ENCODE assay signal across 10 cellular contexts in the genomic region with DNA sequence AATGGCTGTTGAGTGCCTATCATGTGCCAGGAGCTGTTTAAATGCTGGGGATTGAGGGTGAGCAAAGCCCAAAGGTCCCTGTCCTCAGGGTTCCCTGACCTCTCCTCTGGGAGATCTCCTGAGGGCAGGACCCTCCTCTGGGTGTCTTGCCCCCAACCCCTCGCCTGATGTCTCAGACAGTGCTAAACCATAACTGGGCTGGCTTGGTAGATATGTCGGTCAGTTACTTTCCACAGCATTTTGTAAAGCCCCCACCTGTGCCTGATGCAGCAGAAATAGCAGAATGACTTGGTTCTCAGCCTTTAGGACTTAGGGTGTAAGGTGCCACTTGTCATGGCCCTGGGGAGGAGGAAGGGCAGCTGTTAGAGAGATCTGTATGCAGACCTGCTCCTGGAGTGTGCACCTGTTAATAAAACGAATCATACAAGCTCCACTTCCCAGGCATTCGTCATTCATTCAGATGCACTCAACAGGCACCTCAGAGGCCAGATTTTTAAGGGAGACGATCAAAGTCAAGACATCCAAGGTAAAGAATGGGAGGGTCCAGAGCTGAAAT.
DNase-seq lines count a peak whose midpoint lies in the region; ATAC-seq and TF ChIP-seq lines count a peak whose summit lies in the region.
"Had no signal": no experiment of that assay in that cellular context is flagged by ENCODE, and none has a peak within 500 bp of the region (broad histone marks: within the 10 kb centered on the region; RNA-seq: fewer than 3 reads in every experiment).

No MANE protein-coding gene starts in this region.

- H3K4me1 Mint-ChIP-seq in activated CD4-positive, alpha-beta T cell treated with anti-CD3 and anti-CD28 coated beads, Interleukin-2, amount 10 ng/mL, durations not matched to agents 7 days and 5 days, result peaks cover 23% of the 10 kb centered on the region
- H3K4me1 Mint-ChIP-seq in stimulated activated naive CD8-positive, alpha-beta T cell treated with anti-CD3 and anti-CD28 coated beads, Interleukin-15, amount 100 ng/mL, for 72 hours, result peaks cover 32% of the 10 kb centered on the region

- H3K36me3 ChIP-seq in Panc1 (ENCODE audit: control insufficient read depth, insufficient read depth, low read length) (no peaks in the 10 kb centered on the region), esophagus squamous epithelium (no peaks in the 10 kb centered on the region)

- peaks cover 50% of the 10 kb centered on the region for H3K27me3 Mint-ChIP-seq in activated CD4-positive, alpha-beta T cell treated with anti-CD3 and anti-CD28 coated beads, Interleukin-2, amount 10 ng/mL, durations not matched to agents 7 days and 5 days
- H3K27me3 Mint-ChIP-seq in stimulated activated naive CD8-positive, alpha-beta T cell treated with anti-CD3 and anti-CD28 coated beads, Interleukin-15, amount 100 ng/mL, for 72 hours, result peaks cover 57% of the 10 kb centered on the region

- WGBS in esophagus squamous epithelium, 2 donors, result 69 to 70% methylated on average over 3 to 4 of the region's 5 CpGs

- TF ChIP-seq CTCF in Panc1 (IDR thresholded peaks at IDR 0.05), result no peak
- no peak for TF ChIP-seq CTCF in esophagus squamous epithelium (IDR thresholded peaks at IDR 0.05)

- CTCF ChIA-PET in activated CD4-positive, alpha-beta T cell treated with anti-CD3 and anti-CD28 coated beads, Interleukin-2, amount 10 ng/mL, durations not matched to agents 7 days and 5 days (lab: Charles Lee), result interaction anchor here (0.7 to 1.3 kb wide), 4 partner anchors 13 to 300 kb away, joined by 3 to 6 read pairs (median 3); no protein-coding TSS in a partner anchor
- CTCF ChIA-PET in Panc1 (lab: Charles Lee), result no interaction called here

- no peaks in the 10 kb centered on the region for H3K9me3 ChIP-seq in Panc1 (ENCODE audit: control insufficient read depth, insufficient read depth, low read depth, low read length)
- H3K9me3 ChIP-seq in esophagus squamous epithelium, result no peaks in the 10 kb centered on the region

- no peaks in the 10 kb centered on the region for H3K9me3 Mint-ChIP-seq in activated CD4-positive, alpha-beta T cell treated with anti-CD3 and anti-CD28 coated beads, Interleukin-2, amount 10 ng/mL, durations not matched to agents 7 days and 5 days
- no peaks in the 10 kb centered on the region for H3K9me3 Mint-ChIP-seq in stimulated activated naive CD8-positive, alpha-beta T cell treated with anti-CD3 and anti-CD28 coated beads, Interleukin-15, amount 100 ng/mL, for 72 hours
- H3K9me3 Mint-ChIP-seq: naive B cell had no signal

- no peaks in the 10 kb centered on the region for H3K36me3 Mint-ChIP-seq in activated CD4-positive, alpha-beta T cell treated with anti-CD3 and anti-CD28 coated beads, Interleukin-2, amount 10 ng/mL, durations not matched to agents 7 days and 5 days (ENCODE audit: low read depth)
- H3K36me3 Mint-ChIP-seq: naive B cell had no signal

- H3K27ac ChIP-seq in Panc1 (ENCODE audit: low read length) (peak overlapping the region; percentile 82), esophagus squamous epithelium (peak overlapping the region; percentile 10 to 85 (median 62))

- BruUV-seq in Panc1 (replicated peaks; lab: Mats Ljungman, UMichigan), result no TSS peak

- no peak for TF ChIP-seq POLR2A in esophagus squamous epithelium (IDR thresholded peaks at IDR 0.05)

- H3K27ac Mint-ChIP-seq in activated CD4-positive, alpha-beta T cell treated with anti-CD3 and anti-CD28 coated beads, Interleukin-2, amount 10 ng/mL, durations not matched to agents 7 days and 5 days, result peak overlapping the region; percentile 6
- peak overlapping the region in 1 of 2 donors; percentile 77 for H3K27ac Mint-ChIP-seq in stimulated activated naive CD8-positive, alpha-beta T cell treated with anti-CD3 and anti-CD28 coated beads, Interleukin-15, amount 100 ng/mL, for 72 hours
- H3K27ac Mint-ChIP-seq: naive B cell had no signal

- no peak overlapping the region for H3K4me3 ChIP-seq in Panc1 (ENCODE audit: low read depth in 2 of 2, low read length in 2 of 2)
- no peak overlapping the region for H3K4me3 ChIP-seq in esophagus squamous epithelium

- H3K27me3 ChIP-seq in Panc1 (ENCODE audit: control insufficient read depth, insufficient read depth, low read length) (no peaks in the 10 kb centered on the region), esophagus squamous epithelium (peaks cover 0 to 5% (median 0%) of the 10 kb centered on the region in 4 donors)

- no peak for DNase-seq in activated CD4-positive, alpha-beta T cell treated with anti-CD3 and anti-CD28 coated beads, Interleukin-2, amount 10 ng/mL, durations not matched to agents 7 days and 5 days
- no peak for DNase-seq in activated CD4-positive, alpha-beta T cell treated with anti-CD3 and anti-CD28 coated beads for 1 hour
- no peak for DNase-seq in Panc1 (ENCODE audit: low read depth, low spot score)
- DNase-seq in esophagus squamous epithelium (lab: John Stamatoyannopoulos, UW), result no peak
- DNase-seq in stimulated activated naive CD8-positive, alpha-beta T cell treated with anti-CD3 and anti-CD28 coated beads, Interleukin-15, amount 100 ng/mL, for 72 hours, result no peak
- no peak for DNase-seq in NCI-H187 (lab: John Stamatoyannopoulos, UW)
- no peak for DNase-seq in pons (ENCODE audit: low spot score)
- DNase-seq in NCI-H1694 treated with DMSO at 0.1 percent for 48 hours (lab: John Stamatoyannopoulos, UW), result no peak
- DNase-seq: naive B cell, NCI-H774 had no signal

- H3K4me3 Mint-ChIP-seq in activated CD4-positive, alpha-beta T cell treated with anti-CD3 and anti-CD28 coated beads, Interleukin-2, amount 10 ng/mL, durations not matched to agents 7 days and 5 days, result no peak overlapping the region
- H3K4me3 Mint-ChIP-seq in stimulated activated naive CD8-positive, alpha-beta T cell treated with anti-CD3 and anti-CD28 coated beads, Interleukin-15, amount 100 ng/mL, for 72 hours, result peak overlapping the region in 1 of 2 donors; percentile 65
- H3K4me3 Mint-ChIP-seq: naive B cell had no signal

- H3K4me1 ChIP-seq in Panc1 (ENCODE audit: control insufficient read depth, insufficient read depth, low read length) (peaks cover 36% of the 10 kb centered on the region), esophagus squamous epithelium (peaks cover 0 to 16% (median 15%) of the 10 kb centered on the region in 3 donors)

- ATAC-seq in Panc1, result peak; percentile 31
- ATAC-seq in stimulated activated naive CD8-positive, alpha-beta T cell treated with anti-CD3 and anti-CD28 coated beads, Interleukin-15, amount 100 ng/mL, for 72 hours, result peak; percentile 0

- in situ Hi-C loops in Panc1 (cut with HindIII; ENCODE audit: low pct_unique_long_range_greater_than_20kb, low sequenced_read_pairs), result no loop called here

- intact Hi-C loops in Panc1 (cut with micrococcal nuclease; ENCODE audit: unreplicated experiment) (no loop called here), esophagus squamous epithelium (cut with DNase I) (no loop called here)

- POLR2A ChIA-PET in activated CD4-positive, alpha-beta T cell treated with anti-CD3 and anti-CD28 coated beads, Interleukin-2, amount 10 ng/mL, durations not matched to agents 7 days and 5 days (lab: Charles Lee), result no interaction called here
- POLR2A ChIA-PET in Panc1 (lab: Charles Lee), result interaction anchor here (0.6 kb wide), 1 partner anchor 166 kb away, joined by 9 read pairs; no protein-coding TSS in a partner anchor
